ENCODE assay signal across 28 cellular contexts in the genomic region with DNA sequence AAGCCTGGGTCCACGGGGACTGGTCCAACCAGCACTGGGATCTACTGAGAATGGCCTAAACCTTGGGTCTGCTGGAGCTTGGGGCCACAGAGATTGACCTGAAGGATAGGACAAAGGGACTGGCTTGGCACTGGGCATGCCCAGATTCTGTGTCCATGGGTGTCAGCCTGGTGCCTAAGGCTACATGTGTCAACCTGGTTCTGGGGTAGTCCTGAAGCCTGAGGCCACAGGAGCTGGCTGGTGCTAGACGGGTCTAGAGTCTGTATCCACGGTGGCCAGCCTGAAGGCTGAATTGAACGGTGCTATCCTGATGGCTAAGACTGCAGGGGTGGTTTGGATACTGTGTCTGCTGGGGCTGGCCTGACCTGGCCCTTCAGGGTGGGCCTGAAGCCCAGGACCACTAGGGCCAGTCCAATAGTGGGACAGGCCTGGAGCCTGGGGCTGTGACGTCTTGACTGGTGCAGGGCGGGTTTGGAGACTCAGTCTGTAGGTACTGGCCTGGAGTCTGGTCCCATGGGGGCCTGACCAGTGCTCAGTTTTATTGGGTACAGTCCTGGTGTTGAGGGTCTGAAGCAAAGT.
"Had no signal": no experiment of that assay in that cellular context is flagged by ENCODE, and none has a peak within 500 bp of the region (broad histone marks: within the 10 kb centered on the region; RNA-seq: fewer than 3 reads in every experiment).

No MANE protein-coding gene starts in this region.

- H2AFZ ChIP-seq: neural progenitor cell had no signal

- H3K27me3 ChIP-seq: heart left ventricle, neural progenitor cell, ovary, suprapubic skin, tibial artery, vagina had no signal

- H3K9ac ChIP-seq: neural progenitor cell had no signal

- H3K36me3 ChIP-seq: heart left ventricle, lower lobe of right lung, neural progenitor cell, ovary, prostate gland, suprapubic skin, thoracic aorta, tibial artery, vagina had no signal

- DNase-seq: glutamatergic neuron; heart left ventricle; hypothalamus; immature natural killer cell; left ventricle myocardium superior; lower lobe of right lung; mammary epithelial cell; mesendoderm; naive B cell; ovary; retina; stimulated activated CD4-positive, alpha-beta T cell treated with anti-CD3 and anti-CD28 coated beads, Interleukin-12 subunit alpha, Interleukin-12 subunit beta, amount 100 ng/mL, for 4 hours; stimulated activated CD4-positive, alpha-beta T cell treated with anti-CD3 and anti-CD28 coated beads, Interleukin-15, amount 100 ng/mL, for 24 hours; stimulated activated CD4-positive, alpha-beta T cell treated with anti-CD3 and anti-CD28 coated beads, Interleukin-2, amount 100 ng/mL, for 24 hours; stimulated activated CD4-positive, alpha-beta T cell treated with anti-CD3 and anti-CD28 coated beads, Interleukin-4, amount 100 ng/mL, for 1 hour; stimulated activated naive CD4-positive, alpha-beta T cell treated with Interleukin-2 at 50 U/mL for 16 hours; tibial artery; trophoblast cell had no signal

- H3K36me3 Mint-ChIP-seq: mesothelial cell of epicardium, neural progenitor cell had no signal

- H3K4me1 ChIP-seq: heart left ventricle, lower lobe of right lung, neural progenitor cell, prostate gland, suprapubic skin, tibial artery, vagina had no signal

- H3K27ac Mint-ChIP-seq: immature natural killer cell; mesothelial cell of epicardium; naive B cell; nephron; neural progenitor cell; stimulated activated memory B cell treated with anti-CD40 and anti-IgM and Interleukin-4, amounts not matched to agents 10 μg/mL and 1 μg/mL and 100 μg/mL, for 72 hours had no signal

- H3K4me3 Mint-ChIP-seq: immature natural killer cell; mesothelial cell of epicardium; naive B cell; nephron; neural progenitor cell; stimulated activated memory B cell treated with anti-CD40 and anti-IgM and Interleukin-4, amounts not matched to agents 10 μg/mL and 1 μg/mL and 100 μg/mL, for 72 hours had no signal

- ATAC-seq: left ventricle myocardium superior; sciatic nerve; stimulated activated memory B cell treated with anti-CD40 and anti-IgM and Interleukin-4, amounts not matched to agents 10 μg/mL and 1 μg/mL and 100 μg/mL, for 72 hours had no signal

- H3K4me2 ChIP-seq: neural progenitor cell had no signal

- H3K27ac ChIP-seq: heart left ventricle, lower lobe of right lung, neural progenitor cell, ovary, prostate gland, skin epidermis, suprapubic skin, thoracic aorta, tibial artery, vagina had no signal

- H3K4me1 Mint-ChIP-seq: immature natural killer cell; mesothelial cell of epicardium; naive B cell; nephron; neural progenitor cell; stimulated activated memory B cell treated with anti-CD40 and anti-IgM and Interleukin-4, amounts not matched to agents 10 μg/mL and 1 μg/mL and 100 μg/mL, for 72 hours had no signal

- H3K4me3 ChIP-seq: heart left ventricle, lower lobe of right lung, neural progenitor cell, ovary, prostate gland, skin epidermis, suprapubic skin, thoracic aorta, tibial artery, vagina had no signal

- H3K9me3 ChIP-seq: ovary, prostate gland, suprapubic skin had no signal
